In the genomic region with DNA sequence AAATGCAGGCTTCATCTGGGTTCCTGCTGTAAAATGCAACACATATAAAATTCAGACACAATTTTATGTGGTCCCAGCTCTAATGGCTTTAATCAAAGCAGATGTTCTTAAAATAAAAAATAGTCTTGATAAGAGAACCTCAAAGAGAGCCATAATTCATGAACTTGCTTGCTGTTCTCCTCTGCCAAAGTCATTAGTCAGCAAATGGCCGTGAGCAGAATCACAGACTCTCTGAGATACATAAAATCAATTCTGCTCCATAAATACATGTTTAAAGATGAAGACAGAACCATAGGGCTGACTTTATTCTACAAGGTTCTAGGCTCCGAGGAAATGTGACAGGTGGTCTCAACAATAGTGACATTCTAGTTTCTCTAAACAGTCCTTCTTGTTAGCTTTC, we compare ENCODE assay signal across 32 cellular contexts.
"Had no signal": no experiment of that assay in that cellular context is flagged by ENCODE, and none has a peak within 500 bp of the region (broad histone marks: within the 10 kb centered on the region; RNA-seq: fewer than 3 reads in every experiment).

No MANE protein-coding gene starts in this region.

- H3K27me3 ChIP-seq: body of pancreas, colonic mucosa, esophagus muscularis mucosa, gastroesophageal sphincter had no signal

- H3K9me3 Mint-ChIP-seq: activated B cell treated with CpG ODN at 0.5 μM for 24 hours; activated CD8-positive, alpha-beta T cell treated with anti-CD3 and anti-CD28 coated beads for 36 hours; activated naive CD4-positive, alpha-beta T cell treated with anti-CD3 and anti-CD28 coated beads, Interleukin-2, amount 10 ng/mL, durations not matched to agents 7 days and 5 days; activated naive CD4-positive, alpha-beta T cell treated with anti-CD3 and anti-CD28 coated beads, Interleukin-2, amount 50 U/mL, for 72 hours; activated naive CD8-positive, alpha-beta T cell treated with anti-CD3 and anti-CD28 coated beads, Interleukin-2, amount 10 ng/mL, durations not matched to agents 7 days and 5 days; activated T-cell treated with anti-CD3 and anti-CD28 coated beads, Interleukin-2, amount 50 U/mL, for 4 hours; activated T-helper 17 cell treated with anti-CD3 and anti-CD28 coated beads, Interleukin-2, amount 50 U/mL, for 72 hours; endodermal cell; T-helper 2 cell treated with Interferon-gamma antibody and Interleukin-4, amounts not matched to agents 5 μg/mL and 100 μg/mL, for 36 hours had no signal

- H3K27ac Mint-ChIP-seq: activated B cell treated with CpG ODN at 0.5 μM for 24 hours; activated CD8-positive, alpha-beta T cell treated with anti-CD3 and anti-CD28 coated beads for 36 hours; activated naive CD4-positive, alpha-beta T cell treated with anti-CD3 and anti-CD28 coated beads, Interleukin-2, amount 10 ng/mL, durations not matched to agents 7 days and 5 days; activated naive CD4-positive, alpha-beta T cell treated with anti-CD3 and anti-CD28 coated beads, Interleukin-2, amount 50 U/mL, for 72 hours; activated naive CD8-positive, alpha-beta T cell treated with anti-CD3 and anti-CD28 coated beads, Interleukin-2, amount 10 ng/mL, durations not matched to agents 7 days and 5 days; activated T-helper 17 cell treated with anti-CD3 and anti-CD28 coated beads, Interleukin-2, amount 50 U/mL, for 72 hours; endodermal cell; T-helper 17 cell; T-helper 2 cell treated with Interferon-gamma antibody and Interleukin-4, amounts not matched to agents 5 μg/mL and 100 μg/mL, for 36 hours had no signal

- H3K36me3 ChIP-seq: colonic mucosa, esophagus muscularis mucosa, gastroesophageal sphincter, WERI-Rb-1 had no signal

- H3K4me3 Mint-ChIP-seq: activated B cell treated with CpG ODN at 0.5 μM for 24 hours; activated CD8-positive, alpha-beta T cell treated with anti-CD3 and anti-CD28 coated beads for 36 hours; activated naive CD4-positive, alpha-beta T cell treated with anti-CD3 and anti-CD28 coated beads, Interleukin-2, amount 10 ng/mL, durations not matched to agents 7 days and 5 days; activated naive CD8-positive, alpha-beta T cell treated with anti-CD3 and anti-CD28 coated beads, Interleukin-2, amount 10 ng/mL, durations not matched to agents 7 days and 5 days; activated T-cell treated with anti-CD3 and anti-CD28 coated beads, Interleukin-2, amount 50 U/mL, for 4 hours; activated T-helper 17 cell treated with anti-CD3 and anti-CD28 coated beads, Interleukin-2, amount 50 U/mL, for 72 hours; endodermal cell; T-helper 17 cell; T-helper 2 cell treated with Interferon-gamma antibody and Interleukin-4, amounts not matched to agents 5 μg/mL and 100 μg/mL, for 36 hours had no signal

- H3K4me3 ChIP-seq: body of pancreas, colonic mucosa, esophagus muscularis mucosa, gastroesophageal sphincter had no signal

- H3K9me3 ChIP-seq: body of pancreas, colonic mucosa, esophagus muscularis mucosa, gastroesophageal sphincter had no signal

- DNase-seq: activated B cell treated with CpG ODN at 0.5 μM for 24 hours; activated CD4-positive, alpha-beta T cell treated with anti-CD3 and anti-CD28 coated beads for 48 hours; activated CD4-positive, alpha-beta T cell treated with anti-CD3 and anti-CD28 coated beads, Interleukin-2, amount 50 U/mL, for 1 hour; activated CD4-positive, alpha-beta T cell treated with anti-CD3 and anti-CD28 coated beads, Interleukin-2, amount 50 U/mL, for 48 hours; activated CD8-positive, alpha-beta memory T cell treated with anti-CD3 and anti-CD28 coated beads for 24 hours; activated CD8-positive, alpha-beta T cell treated with anti-CD3 and anti-CD28 coated beads for 36 hours; activated effector memory CD4-positive, alpha-beta T cell treated with anti-CD3 and anti-CD28 coated beads, Interleukin-2, amount 50 U/mL, for 16 hours; activated naive CD4-positive, alpha-beta T cell; activated naive CD4-positive, alpha-beta T cell treated with anti-CD3 and anti-CD28 coated beads, Interleukin-2, amount 10 ng/mL, durations not matched to agents 7 days and 5 days; activated naive CD8-positive, alpha-beta T cell treated with anti-CD3 and anti-CD28 coated beads, Interleukin-2, amount 10 ng/mL, durations not matched to agents 7 days and 5 days; activated T-cell treated with anti-CD3 and anti-CD28 coated beads, Interleukin-2, amount 50 U/mL, for 4 hours; amniotic stem cell; anterior cingulate cortex; body of pancreas; caudate nucleus; cerebellar nuclear complex; colonic mucosa; effector memory CD4-positive, alpha-beta T cell; endodermal cell; erythroblast; foreskin melanocyte; head of caudate nucleus; T-helper 1 cell; T-helper 17 cell; T1000; WERI-Rb-1 had no signal

- ATAC-seq: activated CD4-positive, CD25-positive, alpha-beta regulatory T cell treated with anti-CD3 and anti-CD28 coated beads, Interleukin-2, amount 50 U/mL, for 24 hours; activated CD8-positive, alpha-beta T cell treated with anti-CD3 and anti-CD28 coated beads for 36 hours; activated naive CD4-positive, alpha-beta T cell treated with anti-CD3 and anti-CD28 coated beads, Interleukin-2, amount 50 U/mL, for 72 hours; activated T-cell treated with anti-CD3 and anti-CD28 coated beads, Interleukin-2, amount 50 U/mL, for 4 hours; activated T-helper 17 cell treated with anti-CD3 and anti-CD28 coated beads, Interleukin-2, amount 50 U/mL, for 72 hours; body of pancreas; gastroesophageal sphincter; T-helper 17 cell had no signal

- H3K36me3 Mint-ChIP-seq: activated naive CD4-positive, alpha-beta T cell treated with anti-CD3 and anti-CD28 coated beads, Interleukin-2, amount 10 ng/mL, durations not matched to agents 7 days and 5 days; activated naive CD4-positive, alpha-beta T cell treated with anti-CD3 and anti-CD28 coated beads, Interleukin-2, amount 50 U/mL, for 72 hours; activated naive CD8-positive, alpha-beta T cell treated with anti-CD3 and anti-CD28 coated beads, Interleukin-2, amount 10 ng/mL, durations not matched to agents 7 days and 5 days had no signal

- H3K27ac ChIP-seq: body of pancreas, colonic mucosa, esophagus muscularis mucosa, gastroesophageal sphincter, WERI-Rb-1 had no signal

- H3K4me1 Mint-ChIP-seq: activated B cell treated with CpG ODN at 0.5 μM for 24 hours; activated naive CD4-positive, alpha-beta T cell treated with anti-CD3 and anti-CD28 coated beads, Interleukin-2, amount 10 ng/mL, durations not matched to agents 7 days and 5 days; activated naive CD8-positive, alpha-beta T cell treated with anti-CD3 and anti-CD28 coated beads, Interleukin-2, amount 10 ng/mL, durations not matched to agents 7 days and 5 days; activated T-helper 17 cell treated with anti-CD3 and anti-CD28 coated beads, Interleukin-2, amount 50 U/mL, for 72 hours had no signal

- H3K4me1 ChIP-seq: body of pancreas, colonic mucosa had no signal
